ENCODE assay signal across 29 cellular contexts in genomic region chr2:240191001-240191400, GRCh38. TPM values are rescaled to one million over a fixed set of nuclear protein-coding genes. Genes with fewer than 3 reads are reported as not detected.
"Had no signal": no experiment of that assay in that cellular context is flagged by ENCODE, and none has a peak within 500 bp of the region (broad histone marks: within the 10 kb centered on the region; RNA-seq: fewer than 3 reads in every experiment).

No MANE protein-coding gene starts in this region.

- H3K27ac ChIP-seq: breast epithelium, gastrocnemius medialis, left lung, parathyroid adenoma, right atrium auricular region, upper lobe of left lung, WERI-Rb-1 had no signal

- H3K27me3 ChIP-seq: gastrocnemius medialis, right atrium auricular region, upper lobe of left lung had no signal

- H3K9me3 ChIP-seq: gastrocnemius medialis, left lung, right atrium auricular region, upper lobe of left lung had no signal

- DNase-seq: activated CD4-positive, alpha-beta T cell treated with anti-CD3 and anti-CD28 coated beads for 48 hours; activated CD4-positive, alpha-beta T cell treated with anti-CD3 and anti-CD28 coated beads, Interleukin-2, amount 50 U/mL, for 48 hours; activated CD8-positive, alpha-beta memory T cell treated with anti-CD3 and anti-CD28 coated beads for 24 hours; activated naive CD8-positive, alpha-beta T cell treated with anti-CD3 and anti-CD28 coated beads, Interleukin-2, amount 50 U/mL, for 24 hours; amygdala; effector memory CD4-positive, alpha-beta T cell; erythroblast; gastrocnemius medialis; glutamatergic neuron; left lung; mammary epithelial cell; naive B cell; occipital lobe; stimulated activated CD4-positive, alpha-beta T cell treated with anti-CD3 and anti-CD28 coated beads, Interleukin-12 subunit alpha, Interleukin-12 subunit beta, amount 100 ng/mL, for 4 hours; stimulated activated CD4-positive, alpha-beta T cell treated with anti-CD3 and anti-CD28 coated beads, Interleukin-4, amount 100 ng/mL, for 1 hour; stimulated activated naive CD8-positive, alpha-beta T cell treated with anti-CD3 and anti-CD28 coated beads, Interleukin-15, Interleukin-2, amounts not matched to agents 100 U/mL and 50 U/mL, for 24 hours; T-helper 17 cell; T1000; upper lobe of left lung; WERI-Rb-1 had no signal

- H3K4me1 ChIP-seq: breast epithelium, left lung, parathyroid adenoma, right atrium auricular region, upper lobe of left lung had no signal

- H3K36me3 ChIP-seq: breast epithelium, gastrocnemius medialis, left lung, right atrium auricular region, upper lobe of left lung, WERI-Rb-1 had no signal

- H3K4me3 ChIP-seq: breast epithelium, gastrocnemius medialis, left lung, right atrium auricular region, upper lobe of left lung had no signal

- ATAC-seq: activated CD4-positive, CD25-positive, alpha-beta regulatory T cell treated with anti-CD3 and anti-CD28 coated beads, Interleukin-2, amount 50 U/mL, for 24 hours; activated naive CD8-positive, alpha-beta T cell treated with anti-CD3 and anti-CD28 coated beads, Interleukin-2, amount 50 U/mL, for 24 hours; gastrocnemius medialis; left lung; stimulated activated naive CD8-positive, alpha-beta T cell treated with anti-CD3 and anti-CD28 coated beads, Interleukin-15, Interleukin-2, amounts not matched to agents 100 U/mL and 50 U/mL, for 24 hours; T-helper 17 cell had no signal

RNA-seq across cellular contexts. Expression of gene OTOS, which starts 50.5 kb away (rescaled TPM):
- total RNA-seq: breast epithelium, dermis microvascular lymphatic vessel endothelial cell, gastrocnemius medialis, left lung, mammary epithelial cell, mesothelial cell of epicardium, neural crest cell, pulmonary artery endothelial cell, right atrium auricular region, skeletal muscle tissue, T-helper 17 cell, upper lobe of left lung had no signal
- polyA plus RNA-seq: mammary epithelial cell had no signal
